In the genomic region with DNA sequence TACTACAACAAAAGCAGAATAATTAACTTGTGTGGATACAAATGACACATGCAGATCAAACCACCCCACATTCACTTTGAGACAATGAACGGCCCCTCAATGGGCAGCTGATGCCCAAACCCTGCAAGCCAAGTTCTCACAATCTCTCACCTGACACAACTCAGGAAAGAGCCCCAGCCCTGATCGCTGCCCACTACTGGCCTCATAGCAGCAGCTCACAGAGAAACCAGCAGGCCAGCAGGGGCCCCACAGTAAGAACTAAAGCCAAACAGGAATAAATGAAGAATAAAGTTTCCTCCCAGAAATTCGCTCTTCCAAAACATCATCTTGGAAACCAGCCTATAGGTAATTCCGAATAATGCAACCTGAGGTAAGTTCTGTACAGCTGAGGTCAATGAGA, we compare ENCODE assay signal across 2 cellular contexts.
TF ChIP-seq lines count a peak whose summit lies in the region.

No MANE protein-coding gene starts in this region.

TF ChIP-seq in K562, 482 proteins besides CTCF, POLR2A, EP300 and RAD21:
- TF ChIP-seq, protein P1, sequence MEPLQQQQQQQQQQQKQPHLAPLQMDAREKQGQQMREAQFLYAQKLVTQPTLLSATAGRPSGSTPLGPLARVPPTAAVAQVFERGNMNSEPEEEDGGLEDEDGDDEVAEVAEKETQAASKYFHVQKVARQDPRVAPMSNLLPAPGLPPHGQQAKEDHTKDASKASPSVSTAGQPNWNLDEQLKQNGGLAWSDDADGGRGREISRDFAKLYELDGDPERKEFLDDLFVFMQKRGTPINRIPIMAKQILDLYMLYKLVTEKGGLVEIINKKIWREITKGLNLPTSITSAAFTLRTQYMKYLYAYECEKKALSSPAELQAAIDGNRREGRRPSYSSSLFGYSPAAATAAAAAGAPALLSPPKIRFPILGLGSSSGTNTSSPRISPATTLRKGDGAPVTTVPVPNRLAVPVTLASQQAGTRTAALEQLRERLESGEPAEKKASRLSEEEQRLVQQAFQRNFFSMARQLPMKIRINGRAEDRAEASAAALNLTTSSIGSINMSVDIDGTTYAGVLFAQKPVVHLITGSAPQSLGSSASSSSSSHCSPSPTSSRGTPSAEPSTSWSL (CRISPR knock-in tag; IDR thresholded peaks at IDR 0.05; ENCODE audit: borderline replicate concordance) = no peak
- no peak for TF ChIP-seq SMARCB1 (IDR thresholded peaks at IDR 0.05; ENCODE audit: insufficient read length, low read depth)
- TF ChIP-seq ZNF121 (CRISPR knock-in tag; conservative IDR thresholded peaks at IDR 0.05) = no peak
- TF ChIP-seq ATF7 (IDR thresholded peaks at IDR 0.05) = no peak
- TF ChIP-seq CBX5 (IDR thresholded peaks at IDR 0.05; ENCODE audit: borderline replicate concordance, low read depth) = no peak
- TF ChIP-seq ADNP (tag; IDR thresholded peaks at IDR 0.05) = no peak
- TF ChIP-seq ZNF444 (CRISPR knock-in tag; IDR thresholded peaks at IDR 0.05) = no peak
- TF ChIP-seq, protein P2, sequence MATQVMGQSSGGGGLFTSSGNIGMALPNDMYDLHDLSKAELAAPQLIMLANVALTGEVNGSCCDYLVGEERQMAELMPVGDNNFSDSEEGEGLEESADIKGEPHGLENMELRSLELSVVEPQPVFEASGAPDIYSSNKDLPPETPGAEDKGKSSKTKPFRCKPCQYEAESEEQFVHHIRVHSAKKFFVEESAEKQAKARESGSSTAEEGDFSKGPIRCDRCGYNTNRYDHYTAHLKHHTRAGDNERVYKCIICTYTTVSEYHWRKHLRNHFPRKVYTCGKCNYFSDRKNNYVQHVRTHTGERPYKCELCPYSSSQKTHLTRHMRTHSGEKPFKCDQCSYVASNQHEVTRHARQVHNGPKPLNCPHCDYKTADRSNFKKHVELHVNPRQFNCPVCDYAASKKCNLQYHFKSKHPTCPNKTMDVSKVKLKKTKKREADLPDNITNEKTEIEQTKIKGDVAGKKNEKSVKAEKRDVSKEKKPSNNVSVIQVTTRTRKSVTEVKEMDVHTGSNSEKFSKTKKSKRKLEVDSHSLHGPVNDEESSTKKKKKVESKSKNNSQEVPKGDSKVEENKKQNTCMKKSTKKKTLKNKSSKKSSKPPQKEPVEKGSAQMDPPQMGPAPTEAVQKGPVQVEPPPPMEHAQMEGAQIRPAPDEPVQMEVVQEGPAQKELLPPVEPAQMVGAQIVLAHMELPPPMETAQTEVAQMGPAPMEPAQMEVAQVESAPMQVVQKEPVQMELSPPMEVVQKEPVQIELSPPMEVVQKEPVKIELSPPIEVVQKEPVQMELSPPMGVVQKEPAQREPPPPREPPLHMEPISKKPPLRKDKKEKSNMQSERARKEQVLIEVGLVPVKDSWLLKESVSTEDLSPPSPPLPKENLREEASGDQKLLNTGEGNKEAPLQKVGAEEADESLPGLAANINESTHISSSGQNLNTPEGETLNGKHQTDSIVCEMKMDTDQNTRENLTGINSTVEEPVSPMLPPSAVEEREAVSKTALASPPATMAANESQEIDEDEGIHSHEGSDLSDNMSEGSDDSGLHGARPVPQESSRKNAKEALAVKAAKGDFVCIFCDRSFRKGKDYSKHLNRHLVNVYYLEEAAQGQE (CRISPR knock-in tag; IDR thresholded peaks at IDR 0.05; ENCODE audit: low read depth) = no peak
- TF ChIP-seq CREBBP (IDR thresholded peaks at IDR 0.05; ENCODE audit: low read depth, low read length) = no peak
- no peak for TF ChIP-seq EP400 (IDR thresholded peaks at IDR 0.05)
- TF ChIP-seq, protein P3, sequence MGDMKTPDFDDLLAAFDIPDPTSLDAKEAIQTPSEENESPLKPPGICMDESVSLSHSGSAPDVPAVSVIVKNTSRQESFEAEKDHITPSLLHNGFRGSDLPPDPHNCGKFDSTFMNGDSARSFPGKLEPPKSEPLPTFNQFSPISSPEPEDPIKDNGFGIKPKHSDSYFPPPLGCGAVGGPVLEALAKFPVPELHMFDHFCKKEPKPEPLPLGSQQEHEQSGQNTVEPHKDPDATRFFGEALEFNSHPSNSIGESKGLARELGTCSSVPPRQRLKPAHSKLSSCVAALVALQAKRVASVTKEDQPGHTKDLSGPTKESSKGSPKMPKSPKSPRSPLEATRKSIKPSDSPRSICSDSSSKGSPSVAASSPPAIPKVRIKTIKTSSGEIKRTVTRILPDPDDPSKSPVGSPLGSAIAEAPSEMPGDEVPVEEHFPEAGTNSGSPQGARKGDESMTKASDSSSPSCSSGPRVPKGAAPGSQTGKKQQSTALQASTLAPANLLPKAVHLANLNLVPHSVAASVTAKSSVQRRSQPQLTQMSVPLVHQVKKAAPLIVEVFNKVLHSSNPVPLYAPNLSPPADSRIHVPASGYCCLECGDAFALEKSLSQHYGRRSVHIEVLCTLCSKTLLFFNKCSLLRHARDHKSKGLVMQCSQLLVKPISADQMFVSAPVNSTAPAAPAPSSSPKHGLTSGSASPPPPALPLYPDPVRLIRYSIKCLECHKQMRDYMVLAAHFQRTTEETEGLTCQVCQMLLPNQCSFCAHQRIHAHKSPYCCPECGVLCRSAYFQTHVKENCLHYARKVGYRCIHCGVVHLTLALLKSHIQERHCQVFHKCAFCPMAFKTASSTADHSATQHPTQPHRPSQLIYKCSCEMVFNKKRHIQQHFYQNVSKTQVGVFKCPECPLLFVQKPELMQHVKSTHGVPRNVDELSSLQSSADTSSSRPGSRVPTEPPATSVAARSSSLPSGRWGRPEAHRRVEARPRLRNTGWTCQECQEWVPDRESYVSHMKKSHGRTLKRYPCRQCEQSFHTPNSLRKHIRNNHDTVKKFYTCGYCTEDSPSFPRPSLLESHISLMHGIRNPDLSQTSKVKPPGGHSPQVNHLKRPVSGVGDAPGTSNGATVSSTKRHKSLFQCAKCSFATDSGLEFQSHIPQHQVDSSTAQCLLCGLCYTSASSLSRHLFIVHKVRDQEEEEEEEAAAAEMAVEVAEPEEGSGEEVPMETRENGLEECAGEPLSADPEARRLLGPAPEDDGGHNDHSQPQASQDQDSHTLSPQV (IDR thresholded peaks at IDR 0.05) = no peak

TF ChIP-seq in HEK293T, 16 proteins besides CTCF, POLR2A, EP300 and RAD21 (continued from another document):
- TF ChIP-seq HDGF (IDR thresholded peaks at IDR 0.05; ENCODE audit: borderline replicate concordance) (no peak), BHLHE40 (IDR thresholded peaks at IDR 0.05; ENCODE audit: borderline replicate concordance) (no peak), FOXM1 (IDR thresholded peaks at IDR 0.05; ENCODE audit: borderline replicate concordance) (no peak), ARNT (IDR thresholded peaks at IDR 0.05) (no peak), SUZ12 (IDR thresholded peaks at IDR 0.05) (no peak), SP1 (IDR thresholded peaks at IDR 0.05) (no peak), FOXA1 (IDR thresholded peaks at IDR 0.05) (no peak), ZNF384 (IDR thresholded peaks at IDR 0.05) (no peak), ELF4 (IDR thresholded peaks at IDR 0.05) (no peak), TARDBP (IDR thresholded peaks at IDR 0.05) (no peak), CTBP1 (IDR thresholded peaks at IDR 0.05; ENCODE audit: borderline replicate concordance) (no peak), NFRKB (IDR thresholded peaks at IDR 0.05) (no peak)
- TF ChIP-seq, protein P4, sequence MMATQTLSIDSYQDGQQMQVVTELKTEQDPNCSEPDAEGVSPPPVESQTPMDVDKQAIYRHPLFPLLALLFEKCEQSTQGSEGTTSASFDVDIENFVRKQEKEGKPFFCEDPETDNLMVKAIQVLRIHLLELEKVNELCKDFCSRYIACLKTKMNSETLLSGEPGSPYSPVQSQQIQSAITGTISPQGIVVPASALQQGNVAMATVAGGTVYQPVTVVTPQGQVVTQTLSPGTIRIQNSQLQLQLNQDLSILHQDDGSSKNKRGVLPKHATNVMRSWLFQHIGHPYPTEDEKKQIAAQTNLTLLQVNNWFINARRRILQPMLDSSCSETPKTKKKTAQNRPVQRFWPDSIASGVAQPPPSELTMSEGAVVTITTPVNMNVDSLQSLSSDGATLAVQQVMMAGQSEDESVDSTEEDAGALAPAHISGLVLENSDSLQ (IDR thresholded peaks at IDR 0.05) = no peak
